ENCODE assay signal across 12 cellular contexts in genomic region chr3:55885721-55886120, GRCh38.
A peak's percentile ranks its signal among the peaks of the same experiment; 100 is the strongest.
DNase-seq lines count a peak whose midpoint lies in the region; ATAC-seq and TF ChIP-seq lines count a peak whose summit lies in the region.
"Had no signal": no experiment of that assay in that cellular context is flagged by ENCODE, and none has a peak within 500 bp of the region (broad histone marks: within the 10 kb centered on the region; RNA-seq: fewer than 3 reads in every experiment).

No MANE protein-coding gene starts in this region.

- no peaks in the 10 kb centered on the region for H3K36me3 Mint-ChIP-seq in endodermal cell (ENCODE audit: low read depth)
- H3K36me3 Mint-ChIP-seq: naive thymus-derived CD4-positive, alpha-beta T cell had no signal

- H3K9me3 ChIP-seq in GM23248 (ENCODE audit: low read depth) (no peaks in the 10 kb centered on the region), endodermal cell (ENCODE audit: control insufficient read depth, low read length) (no peaks in the 10 kb centered on the region), mucosa of descending colon (no peaks in the 10 kb centered on the region)

- no peaks in the 10 kb centered on the region for H3K36me3 ChIP-seq in GM23248 (ENCODE audit: low read depth)
- no peaks in the 10 kb centered on the region for H3K36me3 ChIP-seq in endodermal cell (ENCODE audit: control insufficient read depth, insufficient read depth, low read length)
- no peaks in the 10 kb centered on the region for H3K36me3 ChIP-seq in mucosa of descending colon (ENCODE audit: low read depth)

- no peaks in the 10 kb centered on the region for H3K79me2 ChIP-seq in GM23248 (ENCODE audit: insufficient read depth)

- no peaks in the 10 kb centered on the region for H3K9me2 ChIP-seq in GM23248 (ENCODE audit: insufficient read depth)

- H2AFZ ChIP-seq in GM23248 = no peak overlapping the region

- ATAC-seq in mucosa of descending colon = peak; percentile 31
- ATAC-seq in HG03439 (IDR thresholded peaks at IDR 0.05; ENCODE audit: unreplicated experiment) = no peak
- ATAC-seq in HG02642 (IDR thresholded peaks at IDR 0.05; ENCODE audit: poor library complexity, unreplicated experiment) = no peak
- ATAC-seq: naive thymus-derived CD4-positive, alpha-beta T cell had no signal

- in situ Hi-C loops in GM23248 (cut with MboI) = no loop called here

- H3K4me3 Mint-ChIP-seq in endodermal cell = no peak overlapping the region
- H3K4me3 Mint-ChIP-seq: naive thymus-derived CD4-positive, alpha-beta T cell had no signal

- H3K4me1 Mint-ChIP-seq in endodermal cell = peaks cover 9% of the 10 kb centered on the region
- H3K4me1 Mint-ChIP-seq: naive thymus-derived CD4-positive, alpha-beta T cell had no signal

- H3K27me3 ChIP-seq in GM23248 (replicated peaks; ENCODE audit: insufficient read depth) = peaks cover 13% of the 10 kb centered on the region
- H3K27me3 ChIP-seq in endodermal cell (ENCODE audit: control insufficient read depth, insufficient read depth, low read length, poor library complexity, severe bottlenecking) = no peaks in the 10 kb centered on the region

- H4K20me1 ChIP-seq in GM23248 (ENCODE audit: insufficient read depth) = no peaks in the 10 kb centered on the region

- no peak overlapping the region for H3K9ac ChIP-seq in GM23248
- no peak overlapping the region for H3K9ac ChIP-seq in endodermal cell (ENCODE audit: extremely low read depth, low read length, poor library complexity, severe bottlenecking)

- WGBS in GM23248 (ENCODE audit: low coverage in 1 of 2, low lambda C conversion rate in 2 of 2, missing lambda C conversion rate in 2 of 2), 2 experiments = 0% methylated on average over 1 of the region's 1 CpG
- no CpG with 5 or more reads among the region's 1 CpG for WGBS in endodermal cell (ENCODE audit: insufficient coverage in 1 of 2, insufficient read length in 1 of 2), 2 experiments

- no peaks in the 10 kb centered on the region for H3K9me3 Mint-ChIP-seq in endodermal cell

- H3K27ac ChIP-seq in GM23248 = no peak overlapping the region
- H3K27ac ChIP-seq in endodermal cell (ENCODE audit: low read depth, low read length) = no peak overlapping the region
- H3K27ac ChIP-seq: VCaP had no signal

- intact Hi-C loops in mucosa of descending colon (cut with DNase I, micrococcal nuclease) = no loop called here

- no peak overlapping the region for H3K27ac Mint-ChIP-seq in endodermal cell
- H3K27ac Mint-ChIP-seq: naive thymus-derived CD4-positive, alpha-beta T cell had no signal

- TF ChIP-seq CTCF in endodermal cell (conservative IDR thresholded peaks at IDR 0.05) (peak; percentile 60), mucosa of descending colon (IDR thresholded peaks at IDR 0.05) (no peak)

- H3K4me2 ChIP-seq in GM23248 (ENCODE audit: unreplicated experiment) = no peak overlapping the region

- H3K4me3 ChIP-seq in GM23248 (no peak overlapping the region), endodermal cell (ENCODE audit: low read length) (no peak overlapping the region), mucosa of descending colon (no peak overlapping the region)

- no peaks in the 10 kb centered on the region for H3K4me1 ChIP-seq in GM23248 (ENCODE audit: insufficient read depth)
- H3K4me1 ChIP-seq in endodermal cell (ENCODE audit: control insufficient read depth, insufficient read depth, low read length) = no peaks in the 10 kb centered on the region
- no peaks in the 10 kb centered on the region for H3K4me1 ChIP-seq in mucosa of descending colon (ENCODE audit: low read depth)

- DNase-seq in GM23248 (peak; percentile 34), NCI-H146 treated with DMSO at 0.1 percent for 48 hours (lab: John Stamatoyannopoulos, UW; ENCODE audit: unreplicated experiment) (peak; percentile 7), endodermal cell (no peak), mucosa of descending colon (no peak), DMS79 (lab: John Stamatoyannopoulos, UW) (no peak), nucleus accumbens (lab: John Stamatoyannopoulos, UW) (no peak)
- DNase-seq: activated T-cell treated with anti-CD3 and anti-CD28 coated beads, Interleukin-2, amount 50 U/mL, for 48 hours; naive thymus-derived CD4-positive, alpha-beta T cell; NCI-H2029 had no signal

- no peaks in the 10 kb centered on the region for H3K27me3 Mint-ChIP-seq in endodermal cell (ENCODE audit: insufficient read depth)

- no peaks in the 10 kb centered on the region for H3F3A ChIP-seq in GM23248 (ENCODE audit: insufficient read depth)

Comparison
In these comparisons a context has a peak if more than half of its experiments do, and no peak if none do; other contexts are left out.
1. DNase-seq: peak in GM23248 (single experiment) and NCI-H146 treated with DMSO at 0.1 percent for 48 hours (single experiment); none in endodermal cell (single experiment), mucosa of descending colon (0 of 3), DMS79 (single experiment) and nucleus accumbens (0 of 56).